In the genomic region with DNA sequence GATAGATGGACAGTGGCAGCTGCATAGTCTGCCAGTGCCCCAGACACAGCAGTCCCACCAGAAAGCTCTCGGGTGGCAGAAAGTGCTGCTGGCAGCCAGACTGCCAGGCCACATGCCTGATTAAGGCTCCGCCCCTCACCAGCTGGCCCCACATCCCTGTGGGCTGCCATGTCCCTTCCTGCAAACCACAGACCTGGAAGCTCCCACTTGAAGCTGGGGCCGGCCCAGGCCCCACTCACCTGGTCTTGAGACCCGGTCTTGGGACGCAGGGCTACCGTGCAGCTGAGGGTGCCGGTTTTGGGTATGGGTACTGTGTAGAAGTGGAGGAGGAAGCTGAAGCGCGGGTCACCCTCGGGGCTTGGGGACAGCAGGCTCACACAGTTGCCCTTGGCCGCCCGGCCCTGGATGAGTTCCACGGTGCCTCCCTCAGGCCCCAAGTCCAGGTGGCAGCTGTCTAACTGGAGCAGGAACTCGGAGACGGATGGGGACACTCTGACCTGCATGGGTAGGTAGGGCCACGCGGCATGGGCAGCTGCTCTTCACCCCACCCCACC, we compare ENCODE assay signal across 16 cellular contexts. TPM values are rescaled to one million over a fixed set of nuclear protein-coding genes. Genes with fewer than 3 reads are reported as not detected.
DNase-seq lines count a peak whose midpoint lies in the region; ATAC-seq and TF ChIP-seq lines count a peak whose summit lies in the region.
"Had no signal": no experiment of that assay in that cellular context is flagged by ENCODE, and none has a peak within 500 bp of the region (broad histone marks: within the 10 kb centered on the region; RNA-seq: fewer than 3 reads in every experiment).

No MANE protein-coding gene starts in this region.

- H3K27me3 ChIP-seq in right atrium auricular region (no peaks in the 10 kb centered on the region), left ventricle myocardium inferior (ENCODE audit: low read depth) (no peaks in the 10 kb centered on the region), spleen (replicated peaks in 1 of 7) (no peaks in the 10 kb centered on the region)
- H3K27me3 ChIP-seq: MG63 had no signal

- peaks cover 21% of the 10 kb centered on the region for H3K36me3 Mint-ChIP-seq in activated CD4-positive, alpha-beta T cell treated with anti-CD3 and anti-CD28 coated beads for 36 hours (ENCODE audit: low read depth)

- peak overlapping the region in 1 of 2 donors; percentile 24 for H3K27ac ChIP-seq in right atrium auricular region
- H3K27ac ChIP-seq in left ventricle myocardium inferior (replicated peaks) = peak overlapping the region; percentile 50
- H3K27ac ChIP-seq in spleen = peak overlapping the region in 5 of 8 donors; percentile 23 to 53 (median 36)

- H3K9me3 ChIP-seq in right atrium auricular region = no peaks in the 10 kb centered on the region
- no peaks in the 10 kb centered on the region for H3K9me3 ChIP-seq in left ventricle myocardium inferior (replicated peaks)
- no peaks in the 10 kb centered on the region for H3K9me3 ChIP-seq in spleen
- H3K9me3 ChIP-seq: MG63 had no signal

- no peak overlapping the region for H3K27ac Mint-ChIP-seq in activated CD4-positive, alpha-beta T cell treated with anti-CD3 and anti-CD28 coated beads for 36 hours

- H3K9me3 Mint-ChIP-seq in activated CD4-positive, alpha-beta T cell treated with anti-CD3 and anti-CD28 coated beads for 36 hours (ENCODE audit: low read depth) = no peaks in the 10 kb centered on the region

- H3K4me3 Mint-ChIP-seq in activated CD4-positive, alpha-beta T cell treated with anti-CD3 and anti-CD28 coated beads for 36 hours = no peak overlapping the region

- POLR2A ChIA-PET in activated CD4-positive, alpha-beta T cell treated with anti-CD3 and anti-CD28 coated beads for 36 hours (lab: Charles Lee) = no interaction called here

- H3K27me3 Mint-ChIP-seq in activated CD4-positive, alpha-beta T cell treated with anti-CD3 and anti-CD28 coated beads for 36 hours = no peaks in the 10 kb centered on the region
- H3K27me3 Mint-ChIP-seq: progenitor cell of endocrine pancreas had no signal

- no peak for TF ChIP-seq CTCF in right atrium auricular region (IDR thresholded peaks at IDR 0.05)
- TF ChIP-seq CTCF in left ventricle myocardium inferior (IDR thresholded peaks at IDR 0.05; ENCODE audit: borderline replicate concordance) = no peak
- TF ChIP-seq CTCF in spleen (IDR thresholded peaks at IDR 0.05 in 8 of 11, conservative IDR thresholded peaks at IDR 0.05 in 3 of 11) = no peak

- H3K4me1 Mint-ChIP-seq in activated CD4-positive, alpha-beta T cell treated with anti-CD3 and anti-CD28 coated beads for 36 hours = no peaks in the 10 kb centered on the region

- H3K4me3 ChIP-seq in right atrium auricular region (no peak overlapping the region), left ventricle myocardium inferior (no peak overlapping the region), spleen (no peak overlapping the region)
- H3K4me3 ChIP-seq: MG63 had no signal

- CTCF ChIA-PET in activated CD4-positive, alpha-beta T cell treated with anti-CD3 and anti-CD28 coated beads for 36 hours (lab: Charles Lee) = interaction anchor here (0.7 to 1.1 kb wide), 2 partner anchors 9 to 53 kb away, joined by 3 to 4 read pairs; no protein-coding TSS in a partner anchor

- no peak for TF ChIP-seq POLR2A in spleen (IDR thresholded peaks at IDR 0.05)

- ATAC-seq in Right ventricle myocardium inferior = peak; percentile 4
- ATAC-seq in SK-N-SH treated with all-trans-retinoic acid at 6 μM for 48 hours = peak; percentile 26; the same call in 2 of the 3 replicates
- ATAC-seq in activated CD4-positive, alpha-beta T cell treated with anti-CD3 and anti-CD28 coated beads for 36 hours = no peak

- intact Hi-C loops in Right ventricle myocardium inferior (cut with DNase I) = no loop called here
- intact Hi-C loops in left ventricle myocardium inferior (cut with micrococcal nuclease) = no loop called here
- intact Hi-C loops in spleen (cut with DNase I; ENCODE audit: low total_unique reads) = no loop called here
- intact Hi-C loops in activated CD4-positive, alpha-beta T cell treated with anti-CD3 and anti-CD28 coated beads for 36 hours (cut with DNase I, micrococcal nuclease) = no loop called here

- peaks cover 0 to 14% of the 10 kb centered on the region in 2 donors for H3K4me1 ChIP-seq in right atrium auricular region
- H3K4me1 ChIP-seq in left ventricle myocardium inferior = peaks cover 36% of the 10 kb centered on the region
- H3K4me1 ChIP-seq in spleen = peaks cover 0 to 63% (median 27%) of the 10 kb centered on the region in 6 donors

- WGBS in spleen, 5 donors = 64 to 76% (median 72%) methylated on average over 14 to 17 of the region's 17 CpGs

- H3K36me3 ChIP-seq in right atrium auricular region (peaks cover 86% of the 10 kb centered on the region), left ventricle myocardium inferior (peaks cover 96% of the 10 kb centered on the region), spleen (peaks cover 0 to 98% (median 83%) of the 10 kb centered on the region in 6 donors)

- DNase-seq in Right ventricle myocardium inferior (ENCODE audit: missing footprints) = no peak
- DNase-seq in right atrium auricular region (ENCODE audit: low spot score) = no peak
- no peak for DNase-seq in left ventricle myocardium inferior
- DNase-seq in spleen = no peak
- no peak for DNase-seq in activated CD4-positive, alpha-beta T cell treated with anti-CD3 and anti-CD28 coated beads for 36 hours
- DNase-seq in iPS-NIHi11 (ENCODE audit: low spot score) = no peak
- DNase-seq in MV-4-11 (lab: John Stamatoyannopoulos, UW) = no peak
- DNase-seq: activated CD4-positive, alpha-beta T cell treated with anti-CD3 and anti-CD28 coated beads for 4 hours; effector CD8-positive, alpha-beta T cell; MG63; NCI-H226; stimulated activated CD4-positive, alpha-beta T cell treated with anti-CD3 and anti-CD28 coated beads, Interleukin-2, amount 100 ng/mL, for 24 hours; T-helper 1 cell; trophoblast cell had no signal

TF ChIP-seq in SK-N-SH treated with all-trans-retinoic acid at 6 μM for 48 hours, 23 proteins besides CTCF, POLR2A, EP300 and RAD21 (continues in another document):
- TF ChIP-seq, protein P1, sequence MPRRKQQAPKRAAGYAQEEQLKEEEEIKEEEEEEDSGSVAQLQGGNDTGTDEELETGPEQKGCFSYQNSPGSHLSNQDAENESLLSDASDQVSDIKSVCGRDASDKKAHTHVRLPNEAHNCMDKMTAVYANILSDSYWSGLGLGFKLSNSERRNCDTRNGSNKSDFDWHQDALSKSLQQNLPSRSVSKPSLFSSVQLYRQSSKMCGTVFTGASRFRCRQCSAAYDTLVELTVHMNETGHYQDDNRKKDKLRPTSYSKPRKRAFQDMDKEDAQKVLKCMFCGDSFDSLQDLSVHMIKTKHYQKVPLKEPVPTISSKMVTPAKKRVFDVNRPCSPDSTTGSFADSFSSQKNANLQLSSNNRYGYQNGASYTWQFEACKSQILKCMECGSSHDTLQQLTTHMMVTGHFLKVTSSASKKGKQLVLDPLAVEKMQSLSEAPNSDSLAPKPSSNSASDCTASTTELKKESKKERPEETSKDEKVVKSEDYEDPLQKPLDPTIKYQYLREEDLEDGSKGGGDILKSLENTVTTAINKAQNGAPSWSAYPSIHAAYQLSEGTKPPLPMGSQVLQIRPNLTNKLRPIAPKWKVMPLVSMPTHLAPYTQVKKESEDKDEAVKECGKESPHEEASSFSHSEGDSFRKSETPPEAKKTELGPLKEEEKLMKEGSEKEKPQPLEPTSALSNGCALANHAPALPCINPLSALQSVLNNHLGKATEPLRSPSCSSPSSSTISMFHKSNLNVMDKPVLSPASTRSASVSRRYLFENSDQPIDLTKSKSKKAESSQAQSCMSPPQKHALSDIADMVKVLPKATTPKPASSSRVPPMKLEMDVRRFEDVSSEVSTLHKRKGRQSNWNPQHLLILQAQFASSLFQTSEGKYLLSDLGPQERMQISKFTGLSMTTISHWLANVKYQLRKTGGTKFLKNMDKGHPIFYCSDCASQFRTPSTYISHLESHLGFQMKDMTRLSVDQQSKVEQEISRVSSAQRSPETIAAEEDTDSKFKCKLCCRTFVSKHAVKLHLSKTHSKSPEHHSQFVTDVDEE (CRISPR knock-in tag; IDR thresholded peaks at IDR 0.05) = peak; percentile 25; the same call in 1 of the 2 replicates

RNA-seq across cellular contexts. Expression of a gene that starts 15.3 kb away (rescaled TPM):
- 30.2 TPM for total RNA-seq in Right ventricle myocardium inferior
- 10 to 100 TPM; 43.9 to 47.0 TPM for total RNA-seq in right atrium auricular region
- total RNA-seq in left ventricle myocardium inferior = 38.0 TPM
- total RNA-seq in spleen = 10 to 100 TPM; 33.3 to 94.6 (median 72.3) TPM
- 10 to 100 TPM; 39.5 to 73.7 (median 60.5) TPM for polyA plus RNA-seq in spleen
- total RNA-seq in activated CD4-positive, alpha-beta T cell treated with anti-CD3 and anti-CD28 coated beads for 36 hours = 10 to 100 TPM; 71.9 to 80.4 TPM

RNA-seq across cellular contexts. Expression of a gene that starts 32.1 kb away (rescaled TPM):
- total RNA-seq in Right ventricle myocardium inferior (49.9 TPM), right atrium auricular region (10 to 100 TPM; 37.2 to 53.3 TPM), left ventricle myocardium inferior (46.4 TPM), spleen (100 to 1,000 TPM in 4 of 7 donors, 10 to 100 TPM in 3; 68.3 to 149 (median 103) TPM)
- polyA plus RNA-seq in spleen = 10 to 100 TPM; 49.2 to 87.6 (median 87.1) TPM
- 10 to 100 TPM; 63.8 to 80.4 TPM for total RNA-seq in activated CD4-positive, alpha-beta T cell treated with anti-CD3 and anti-CD28 coated beads for 36 hours

RNA-seq across cellular contexts. Expression of a gene that starts 36.5 kb away (rescaled TPM):
- 131 TPM for total RNA-seq in Right ventricle myocardium inferior
- 100 to 1,000 TPM; 142 to 511 TPM for total RNA-seq in right atrium auricular region
- 139 TPM for total RNA-seq in left ventricle myocardium inferior
- total RNA-seq in spleen = 100 to 1,000 TPM; 150 to 334 (median 247) TPM
- polyA plus RNA-seq in spleen = 10 to 100 TPM; 29.2 to 63.1 (median 47.8) TPM
- total RNA-seq in activated CD4-positive, alpha-beta T cell treated with anti-CD3 and anti-CD28 coated beads for 36 hours = 10 to 100 TPM; 13.9 to 15.2 TPM

RNA-seq across cellular contexts. Expression of a gene that starts 39.5 kb away (rescaled TPM):
- total RNA-seq in Right ventricle myocardium inferior (21.3 TPM), right atrium auricular region (10 to 100 TPM; 11.5 to 16.5 TPM), left ventricle myocardium inferior (18.2 TPM), spleen (10 to 100 TPM; 44.7 to 85.4 (median 61.2) TPM)
- polyA plus RNA-seq in spleen = 10 to 100 TPM; 27.0 to 51.1 (median 34.3) TPM
- 10 to 100 TPM; 30.3 to 35.2 TPM for total RNA-seq in activated CD4-positive, alpha-beta T cell treated with anti-CD3 and anti-CD28 coated beads for 36 hours

RNA-seq across cellular contexts. Expression of a gene that starts 59.5 kb away (rescaled TPM):
- total RNA-seq in Right ventricle myocardium inferior (880 TPM), right atrium auricular region (100 to 1,000 TPM; 263 to 398 TPM), left ventricle myocardium inferior (844 TPM), spleen (10 to 100 TPM; 41.3 to 89.7 (median 59.7) TPM)
- 10 to 100 TPM; 47.0 to 97.9 (median 82.7) TPM for polyA plus RNA-seq in spleen
- 10 to 100 TPM; 14.5 to 23.9 TPM for total RNA-seq in activated CD4-positive, alpha-beta T cell treated with anti-CD3 and anti-CD28 coated beads for 36 hours
